23 cellular contexts compared by ENCODE assay signal in the genomic region with DNA sequence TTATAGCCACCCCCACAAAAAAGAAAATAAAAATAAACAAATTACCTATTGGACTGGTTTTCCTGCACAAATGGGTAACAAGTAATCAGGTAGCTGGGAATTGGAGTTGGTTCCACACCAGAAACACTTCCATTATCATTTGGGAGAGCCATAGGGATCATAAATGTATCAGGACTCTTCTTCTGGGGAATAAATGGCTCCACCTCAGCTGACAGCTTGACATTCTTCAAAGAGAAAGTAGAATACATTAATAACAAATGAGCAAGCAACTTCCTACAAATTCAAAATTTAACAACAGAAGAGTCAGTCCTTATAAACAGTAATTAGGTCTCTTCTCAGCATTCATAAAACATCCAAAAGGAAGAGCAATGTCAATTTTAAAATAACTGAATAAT. TPM values are rescaled to one million over a fixed set of nuclear protein-coding genes. Genes with fewer than 3 reads are reported as not detected.
DNase-seq lines count a peak whose midpoint lies in the region; ATAC-seq and TF ChIP-seq lines count a peak whose summit lies in the region.
"Had no signal": no experiment of that assay in that cellular context is flagged by ENCODE, and none has a peak within 500 bp of the region (broad histone marks: within the 10 kb centered on the region; RNA-seq: fewer than 3 reads in every experiment).

No MANE protein-coding gene starts in this region.

- no peaks in the 10 kb centered on the region for H3K27me3 ChIP-seq in smooth muscle cell (ENCODE audit: low read depth)
- H3K27me3 ChIP-seq: adrenal gland, BE2C, stomach had no signal

- no peak overlapping the region for H3K4me3 Mint-ChIP-seq in WTC11

- DNase-seq in DMS 273 (lab: John Stamatoyannopoulos, UW; ENCODE audit: unreplicated experiment) (peak; percentile 15), DMS 273 treated with DMSO at 0.1 percent for 48 hours (lab: John Stamatoyannopoulos, UW) (no peak), WTC11 (ENCODE audit: low spot score) (no peak), iris pigment epithelial cell (ENCODE audit: low read depth) (peak; percentile 34), smooth muscle cell (lab: John Stamatoyannopoulos, UW; ENCODE audit: unreplicated experiment) (no peak), NCI-H526 treated with DMSO at 0.1 percent for 48 hours (lab: John Stamatoyannopoulos, UW) (no peak), COLO668 (lab: John Stamatoyannopoulos, UW; ENCODE audit: unreplicated experiment) (no peak)
- DNase-seq: activated CD4-positive, CD25-positive, alpha-beta regulatory T cell treated with anti-CD3 and anti-CD28 coated beads, Interleukin-2, amount 50 U/mL, for 72 hours; adrenal gland; BE2C; Caco-2; caudate nucleus; effector CD4-positive, alpha-beta T cell; lower lobe of right lung; naive thymus-derived CD4-positive, alpha-beta T cell; NCI-H1694 treated with DMSO at 0.1 percent for 48 hours; NCI-H82; SK-N-SH; stimulated activated CD4-positive, alpha-beta T cell treated with anti-CD3 and anti-CD28 coated beads, Interleukin-2, amount 100 ng/mL, for 48 hours; stomach had no signal

- no peak overlapping the region for H2AFZ ChIP-seq in smooth muscle cell (ENCODE audit: low read depth)

- H4K20me1 ChIP-seq in smooth muscle cell (ENCODE audit: low read depth), result peaks cover 78% of the 10 kb centered on the region

- peaks cover 12% of the 10 kb centered on the region for H3K4me1 ChIP-seq in smooth muscle cell (ENCODE audit: low read depth)
- H3K4me1 ChIP-seq: BE2C had no signal

- peaks cover 4% of the 10 kb centered on the region; the same call in 1 of the 2 replicates for H3K4me1 Mint-ChIP-seq in WTC11

- CTCF ChIA-PET in WTC11 (lab: Charles Lee), result no interaction called here

- no peaks in the 10 kb centered on the region for H3F3A ChIP-seq in smooth muscle cell (ENCODE audit: low read depth)

- ATAC-seq in WTC11 (no peak), HG02884 (IDR thresholded peaks at IDR 0.05; ENCODE audit: unreplicated experiment) (no peak)
- ATAC-seq: lower lobe of right lung had no signal

- H3K9ac ChIP-seq in smooth muscle cell (ENCODE audit: low read depth), result no peak overlapping the region
- H3K9ac ChIP-seq: SK-N-SH had no signal

- peak overlapping the region; percentile 62 for H3K4me2 ChIP-seq in smooth muscle cell

- H3K36me3 ChIP-seq in smooth muscle cell (ENCODE audit: low read depth), result peaks cover 16% of the 10 kb centered on the region

- H3K79me2 ChIP-seq in smooth muscle cell (ENCODE audit: low read depth), result peaks cover 74% of the 10 kb centered on the region

- H3K4me3 ChIP-seq in smooth muscle cell, result no peak overlapping the region
- H3K4me3 ChIP-seq: adrenal gland, lower lobe of right lung, stomach had no signal

- no peaks in the 10 kb centered on the region; the same call in 1 of the 2 replicates for H3K36me3 Mint-ChIP-seq in WTC11

- H3K9me3 Mint-ChIP-seq in WTC11, result no peaks in the 10 kb centered on the region
- H3K9me3 Mint-ChIP-seq: activated T-helper 2 cell treated with anti-CD3 and anti-CD28 coated beads, Interferon-gamma antibody, Interleukin-2, Interleukin-4, amounts not matched to agents 10 μg/mL and 5 μg/mL and 100 μg/mL, durations not matched to agents 14 hours and 24 hours and 36 hours; naive thymus-derived CD4-positive, alpha-beta T cell had no signal

- H3K27ac Mint-ChIP-seq in WTC11, result peak overlapping the region; percentile 29; the same call in 1 of the 2 replicates
- H3K27ac Mint-ChIP-seq: activated T-helper 2 cell treated with anti-CD3 and anti-CD28 coated beads, Interferon-gamma antibody, Interleukin-2, Interleukin-4, amounts not matched to agents 10 μg/mL and 5 μg/mL and 100 μg/mL, durations not matched to agents 14 hours and 24 hours and 36 hours; naive thymus-derived CD4-positive, alpha-beta T cell had no signal

- TF ChIP-seq CTCF in WTC11 (IDR thresholded peaks at IDR 0.05) (no peak), smooth muscle cell (IDR thresholded peaks at IDR 0.05; ENCODE audit: borderline replicate concordance, insufficient read depth, poor library complexity, severe bottlenecking) (no peak)

- no peaks in the 10 kb centered on the region for H3K9me3 ChIP-seq in smooth muscle cell (replicated peaks; ENCODE audit: low read depth)
- H3K9me3 ChIP-seq: adrenal gland, BE2C, Caco-2, lower lobe of right lung, SK-N-SH, stomach had no signal

- no peaks in the 10 kb centered on the region for H3K27me3 Mint-ChIP-seq in WTC11 (ENCODE audit: low read depth)
- H3K27me3 Mint-ChIP-seq: naive thymus-derived CD4-positive, alpha-beta T cell had no signal

- H3K27ac ChIP-seq in smooth muscle cell (ENCODE audit: low read depth), result peak overlapping the region; percentile 57
- H3K27ac ChIP-seq: 22Rv1, adrenal gland, lower lobe of right lung, stomach had no signal

- POLR2A ChIA-PET in WTC11 (lab: Charles Lee), result interaction anchor here (1.0 kb wide), 1 partner anchor 9 kb away, joined by 3 read pairs; a partner anchor contains a TSS

TF ChIP-seq in WTC11, 78 proteins besides CTCF, POLR2A, EP300 and RAD21 (continues in another document):
- TF ChIP-seq, protein P1, sequence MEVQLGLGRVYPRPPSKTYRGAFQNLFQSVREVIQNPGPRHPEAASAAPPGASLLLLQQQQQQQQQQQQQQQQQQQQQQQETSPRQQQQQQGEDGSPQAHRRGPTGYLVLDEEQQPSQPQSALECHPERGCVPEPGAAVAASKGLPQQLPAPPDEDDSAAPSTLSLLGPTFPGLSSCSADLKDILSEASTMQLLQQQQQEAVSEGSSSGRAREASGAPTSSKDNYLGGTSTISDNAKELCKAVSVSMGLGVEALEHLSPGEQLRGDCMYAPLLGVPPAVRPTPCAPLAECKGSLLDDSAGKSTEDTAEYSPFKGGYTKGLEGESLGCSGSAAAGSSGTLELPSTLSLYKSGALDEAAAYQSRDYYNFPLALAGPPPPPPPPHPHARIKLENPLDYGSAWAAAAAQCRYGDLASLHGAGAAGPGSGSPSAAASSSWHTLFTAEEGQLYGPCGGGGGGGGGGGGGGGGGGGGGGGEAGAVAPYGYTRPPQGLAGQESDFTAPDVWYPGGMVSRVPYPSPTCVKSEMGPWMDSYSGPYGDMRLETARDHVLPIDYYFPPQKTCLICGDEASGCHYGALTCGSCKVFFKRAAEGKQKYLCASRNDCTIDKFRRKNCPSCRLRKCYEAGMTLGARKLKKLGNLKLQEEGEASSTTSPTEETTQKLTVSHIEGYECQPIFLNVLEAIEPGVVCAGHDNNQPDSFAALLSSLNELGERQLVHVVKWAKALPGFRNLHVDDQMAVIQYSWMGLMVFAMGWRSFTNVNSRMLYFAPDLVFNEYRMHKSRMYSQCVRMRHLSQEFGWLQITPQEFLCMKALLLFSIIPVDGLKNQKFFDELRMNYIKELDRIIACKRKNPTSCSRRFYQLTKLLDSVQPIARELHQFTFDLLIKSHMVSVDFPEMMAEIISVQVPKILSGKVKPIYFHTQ (CRISPR knock-in tag; IDR thresholded peaks at IDR 0.05), result no peak
- TF ChIP-seq FOXJ3 (CRISPR knock-in tag; IDR thresholded peaks at IDR 0.05; ENCODE audit: borderline replicate concordance) (no peak), EMX1 (CRISPR knock-in tag; IDR thresholded peaks at IDR 0.05) (no peak), JUN (CRISPR knock-in tag; IDR thresholded peaks at IDR 0.05) (no peak), GRHL2 (CRISPR knock-in tag; IDR thresholded peaks at IDR 0.05; ENCODE audit: insufficient replicate concordance, severe bottlenecking) (no peak), CBFB (CRISPR knock-in tag; IDR thresholded peaks at IDR 0.05; ENCODE audit: low read depth) (no peak), HMGA2 (CRISPR knock-in tag; IDR thresholded peaks at IDR 0.05) (no peak), RORB (CRISPR knock-in tag; IDR thresholded peaks at IDR 0.05) (no peak), PRRX2 (CRISPR knock-in tag; IDR thresholded peaks at IDR 0.05) (no peak), KAT7 (CRISPR knock-in tag; IDR thresholded peaks at IDR 0.05; ENCODE audit: borderline replicate concordance) (no peak), RELA (CRISPR knock-in tag; IDR thresholded peaks at IDR 0.05; ENCODE audit: borderline replicate concordance) (no peak)
- TF ChIP-seq, protein P2, sequence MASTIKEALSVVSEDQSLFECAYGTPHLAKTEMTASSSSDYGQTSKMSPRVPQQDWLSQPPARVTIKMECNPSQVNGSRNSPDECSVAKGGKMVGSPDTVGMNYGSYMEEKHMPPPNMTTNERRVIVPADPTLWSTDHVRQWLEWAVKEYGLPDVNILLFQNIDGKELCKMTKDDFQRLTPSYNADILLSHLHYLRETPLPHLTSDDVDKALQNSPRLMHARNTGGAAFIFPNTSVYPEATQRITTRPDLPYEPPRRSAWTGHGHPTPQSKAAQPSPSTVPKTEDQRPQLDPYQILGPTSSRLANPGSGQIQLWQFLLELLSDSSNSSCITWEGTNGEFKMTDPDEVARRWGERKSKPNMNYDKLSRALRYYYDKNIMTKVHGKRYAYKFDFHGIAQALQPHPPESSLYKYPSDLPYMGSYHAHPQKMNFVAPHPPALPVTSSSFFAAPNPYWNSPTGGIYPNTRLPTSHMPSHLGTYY (CRISPR knock-in tag; IDR thresholded peaks at IDR 0.05), result no peak
- TF ChIP-seq, protein P3, sequence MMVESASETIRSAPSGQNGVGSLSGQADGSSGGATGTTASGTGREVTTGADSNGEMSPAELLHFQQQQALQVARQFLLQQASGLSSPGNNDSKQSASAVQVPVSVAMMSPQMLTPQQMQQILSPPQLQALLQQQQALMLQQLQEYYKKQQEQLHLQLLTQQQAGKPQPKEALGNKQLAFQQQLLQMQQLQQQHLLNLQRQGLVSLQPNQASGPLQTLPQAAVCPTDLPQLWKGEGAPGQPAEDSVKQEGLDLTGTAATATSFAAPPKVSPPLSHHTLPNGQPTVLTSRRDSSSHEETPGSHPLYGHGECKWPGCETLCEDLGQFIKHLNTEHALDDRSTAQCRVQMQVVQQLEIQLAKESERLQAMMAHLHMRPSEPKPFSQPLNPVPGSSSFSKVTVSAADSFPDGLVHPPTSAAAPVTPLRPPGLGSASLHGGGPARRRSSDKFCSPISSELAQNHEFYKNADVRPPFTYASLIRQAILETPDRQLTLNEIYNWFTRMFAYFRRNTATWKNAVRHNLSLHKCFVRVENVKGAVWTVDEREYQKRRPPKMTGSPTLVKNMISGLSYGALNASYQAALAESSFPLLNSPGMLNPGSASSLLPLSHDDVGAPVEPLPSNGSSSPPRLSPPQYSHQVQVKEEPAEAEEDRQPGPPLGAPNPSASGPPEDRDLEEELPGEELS (CRISPR knock-in tag; IDR thresholded peaks at IDR 0.05), result no peak
- TF ChIP-seq, protein P4, sequence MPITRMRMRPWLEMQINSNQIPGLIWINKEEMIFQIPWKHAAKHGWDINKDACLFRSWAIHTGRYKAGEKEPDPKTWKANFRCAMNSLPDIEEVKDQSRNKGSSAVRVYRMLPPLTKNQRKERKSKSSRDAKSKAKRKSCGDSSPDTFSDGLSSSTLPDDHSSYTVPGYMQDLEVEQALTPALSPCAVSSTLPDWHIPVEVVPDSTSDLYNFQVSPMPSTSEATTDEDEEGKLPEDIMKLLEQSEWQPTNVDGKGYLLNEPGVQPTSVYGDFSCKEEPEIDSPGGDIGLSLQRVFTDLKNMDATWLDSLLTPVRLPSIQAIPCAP (CRISPR knock-in tag; IDR thresholded peaks at IDR 0.05), result no peak

RNA-seq across cellular contexts. Expression of a gene that starts 8.7 kb away (rescaled TPM):
- total RNA-seq in WTC11 (2021), result 28.4 to 30.5 TPM (median 30.4 TPM) in 3 replicates
- 24.0 and 38.9 TPM in 2 replicates for total RNA-seq in smooth muscle cell
- polyA plus RNA-seq in smooth muscle cell, result 12.2 and 13.7 TPM in 2 replicates

Comparison
In these comparisons a context has a peak if more than half of its experiments do, and no peak if none do; other contexts are left out.
1. DNase-seq: peak in DMS 273 (single experiment) and iris pigment epithelial cell (single experiment); none in DMS 273 treated with DMSO at 0.1 percent for 48 hours (single experiment), WTC11 (single experiment), smooth muscle cell (single experiment), NCI-H526 treated with DMSO at 0.1 percent for 48 hours (single experiment) and COLO668 (single experiment).